ENCODE assay signal across 11 cellular contexts in genomic region chr12:55624056-55624455, GRCh38. TPM values are rescaled to one million over a fixed set of nuclear protein-coding genes. Genes with fewer than 3 reads are reported as not detected.
DNase-seq lines count a peak whose midpoint lies in the region; ATAC-seq and FAIRE-seq lines count a peak whose summit lies in the region.
"Had no signal": no experiment of that assay in that cellular context is flagged by ENCODE, and none has a peak within 500 bp of the region (broad histone marks: within the 10 kb centered on the region; RNA-seq: fewer than 3 reads in every experiment).

No MANE protein-coding gene starts in this region.

- H3K36me3 Mint-ChIP-seq in activated naive CD8-positive, alpha-beta T cell treated with anti-CD3 and anti-CD28 coated beads, Interleukin-2, amount 50 U/mL, for 24 hours (ENCODE audit: low read depth) = no peaks in the 10 kb centered on the region
- no peaks in the 10 kb centered on the region for H3K36me3 Mint-ChIP-seq in activated T-helper 1 cell treated with anti-CD3 and anti-CD28 coated beads, Interleukin-12 subunit alpha, Interleukin-12 subunit beta, Interleukin-2, Interleukin-4 antibody, amounts not matched to agents 30 ng/mL and 10 ng/mL and 1 ng/mL, durations not matched to agents 14 hours and 24 hours and 36 hours (ENCODE audit: low read depth)

- H3K27ac Mint-ChIP-seq in activated naive CD8-positive, alpha-beta T cell treated with anti-CD3 and anti-CD28 coated beads, Interleukin-2, amount 50 U/mL, for 24 hours = no peak overlapping the region
- H3K27ac Mint-ChIP-seq in activated T-helper 1 cell treated with anti-CD3 and anti-CD28 coated beads, Interleukin-12 subunit alpha, Interleukin-12 subunit beta, Interleukin-2, Interleukin-4 antibody, amounts not matched to agents 30 ng/mL and 10 ng/mL and 1 ng/mL, durations not matched to agents 14 hours and 24 hours and 36 hours = no peak overlapping the region
- H3K27ac Mint-ChIP-seq: endodermal cell had no signal

- peaks cover 27% of the 10 kb centered on the region for H3K4me1 Mint-ChIP-seq in activated naive CD8-positive, alpha-beta T cell treated with anti-CD3 and anti-CD28 coated beads, Interleukin-2, amount 50 U/mL, for 24 hours
- H3K4me1 Mint-ChIP-seq in activated T-helper 1 cell treated with anti-CD3 and anti-CD28 coated beads, Interleukin-12 subunit alpha, Interleukin-12 subunit beta, Interleukin-2, Interleukin-4 antibody, amounts not matched to agents 30 ng/mL and 10 ng/mL and 1 ng/mL, durations not matched to agents 14 hours and 24 hours and 36 hours (ENCODE audit: low read depth) = peaks cover 6% of the 10 kb centered on the region

- intact Hi-C loops in activated T-helper 1 cell treated with anti-CD3 and anti-CD28 coated beads, Interleukin-12 subunit alpha, Interleukin-12 subunit beta, Interleukin-2, Interleukin-4 antibody, amounts not matched to agents 30 ng/mL and 10 ng/mL and 1 ng/mL, durations not matched to agents 14 hours and 24 hours and 36 hours (cut with micrococcal nuclease) = loop anchor here (2.0 to 10.0 kb wide), 3 partner anchors 23 to 759 kb away; partner anchors contain the start of gene TESPA1

- ATAC-seq in GM19397 (IDR thresholded peaks at IDR 0.05; ENCODE audit: unreplicated experiment) (peak; percentile 53), HG03097 (IDR thresholded peaks at IDR 0.05; ENCODE audit: low FRiP score, unreplicated experiment) (peak; percentile 42)
- ATAC-seq in activated naive CD8-positive, alpha-beta T cell treated with anti-CD3 and anti-CD28 coated beads, Interleukin-2, amount 50 U/mL, for 24 hours = peak; percentile 80

- DNase-seq in GM18507 (ENCODE audit: extremely low spot score, insufficient read length, low read depth) (no peak), NCI-H187 treated with DMSO at 0.1 percent for 48 hours (lab: John Stamatoyannopoulos, UW) (no peak), NCI-H774 (lab: John Stamatoyannopoulos, UW) (no peak), DMS53 (lab: John Stamatoyannopoulos, UW) (no peak)
- peak; percentile 47 for DNase-seq in activated naive CD8-positive, alpha-beta T cell treated with anti-CD3 and anti-CD28 coated beads, Interleukin-2, amount 50 U/mL, for 24 hours
- DNase-seq in activated T-helper 1 cell treated with anti-CD3 and anti-CD28 coated beads, Interleukin-12 subunit alpha, Interleukin-12 subunit beta, Interleukin-2, Interleukin-4 antibody, amounts not matched to agents 30 ng/mL and 10 ng/mL and 1 ng/mL, durations not matched to agents 14 hours and 24 hours and 36 hours (ENCODE audit: low spot score) = no peak
- DNase-seq: endodermal cell, hypothalamus had no signal

- no peaks in the 10 kb centered on the region for H3K9me3 Mint-ChIP-seq in activated naive CD8-positive, alpha-beta T cell treated with anti-CD3 and anti-CD28 coated beads, Interleukin-2, amount 50 U/mL, for 24 hours
- H3K9me3 Mint-ChIP-seq in activated T-helper 1 cell treated with anti-CD3 and anti-CD28 coated beads, Interleukin-12 subunit alpha, Interleukin-12 subunit beta, Interleukin-2, Interleukin-4 antibody, amounts not matched to agents 30 ng/mL and 10 ng/mL and 1 ng/mL, durations not matched to agents 14 hours and 24 hours and 36 hours = no peaks in the 10 kb centered on the region

- H3K27me3 Mint-ChIP-seq in activated naive CD8-positive, alpha-beta T cell treated with anti-CD3 and anti-CD28 coated beads, Interleukin-2, amount 50 U/mL, for 24 hours = peaks cover 41% of the 10 kb centered on the region
- no peaks in the 10 kb centered on the region for H3K27me3 Mint-ChIP-seq in activated T-helper 1 cell treated with anti-CD3 and anti-CD28 coated beads, Interleukin-12 subunit alpha, Interleukin-12 subunit beta, Interleukin-2, Interleukin-4 antibody, amounts not matched to agents 30 ng/mL and 10 ng/mL and 1 ng/mL, durations not matched to agents 14 hours and 24 hours and 36 hours (ENCODE audit: insufficient read depth)

- H3K4me3 Mint-ChIP-seq in activated naive CD8-positive, alpha-beta T cell treated with anti-CD3 and anti-CD28 coated beads, Interleukin-2, amount 50 U/mL, for 24 hours = no peak overlapping the region
- no peak overlapping the region for H3K4me3 Mint-ChIP-seq in activated T-helper 1 cell treated with anti-CD3 and anti-CD28 coated beads, Interleukin-12 subunit alpha, Interleukin-12 subunit beta, Interleukin-2, Interleukin-4 antibody, amounts not matched to agents 30 ng/mL and 10 ng/mL and 1 ng/mL, durations not matched to agents 14 hours and 24 hours and 36 hours
- H3K4me3 Mint-ChIP-seq: endodermal cell had no signal

- FAIRE-seq in GM18507 (lab: Jason Lieb, UNC) = peak; percentile 38

RNA-seq across cellular contexts. Expression of gene OR10P1, which starts 12.6 kb away (rescaled TPM):
- total RNA-seq in activated T-helper 1 cell treated with anti-CD3 and anti-CD28 coated beads, Interleukin-12 subunit alpha, Interleukin-12 subunit beta, Interleukin-2, Interleukin-4 antibody, amounts not matched to agents 30 ng/mL and 10 ng/mL and 1 ng/mL, durations not matched to agents 14 hours and 24 hours and 36 hours = not detected in 2 replicates
- total RNA-seq: endodermal cell, SK-MEL-5 had no signal

RNA-seq across cellular contexts. Expression of gene OR2AP1, which starts 51.8 kb away (rescaled TPM):
- not detected in 2 replicates for total RNA-seq in activated T-helper 1 cell treated with anti-CD3 and anti-CD28 coated beads, Interleukin-12 subunit alpha, Interleukin-12 subunit beta, Interleukin-2, Interleukin-4 antibody, amounts not matched to agents 30 ng/mL and 10 ng/mL and 1 ng/mL, durations not matched to agents 14 hours and 24 hours and 36 hours
- total RNA-seq: endodermal cell, SK-MEL-5 had no signal
